ENCODE assay signal across 8 cellular contexts in the genomic region with DNA sequence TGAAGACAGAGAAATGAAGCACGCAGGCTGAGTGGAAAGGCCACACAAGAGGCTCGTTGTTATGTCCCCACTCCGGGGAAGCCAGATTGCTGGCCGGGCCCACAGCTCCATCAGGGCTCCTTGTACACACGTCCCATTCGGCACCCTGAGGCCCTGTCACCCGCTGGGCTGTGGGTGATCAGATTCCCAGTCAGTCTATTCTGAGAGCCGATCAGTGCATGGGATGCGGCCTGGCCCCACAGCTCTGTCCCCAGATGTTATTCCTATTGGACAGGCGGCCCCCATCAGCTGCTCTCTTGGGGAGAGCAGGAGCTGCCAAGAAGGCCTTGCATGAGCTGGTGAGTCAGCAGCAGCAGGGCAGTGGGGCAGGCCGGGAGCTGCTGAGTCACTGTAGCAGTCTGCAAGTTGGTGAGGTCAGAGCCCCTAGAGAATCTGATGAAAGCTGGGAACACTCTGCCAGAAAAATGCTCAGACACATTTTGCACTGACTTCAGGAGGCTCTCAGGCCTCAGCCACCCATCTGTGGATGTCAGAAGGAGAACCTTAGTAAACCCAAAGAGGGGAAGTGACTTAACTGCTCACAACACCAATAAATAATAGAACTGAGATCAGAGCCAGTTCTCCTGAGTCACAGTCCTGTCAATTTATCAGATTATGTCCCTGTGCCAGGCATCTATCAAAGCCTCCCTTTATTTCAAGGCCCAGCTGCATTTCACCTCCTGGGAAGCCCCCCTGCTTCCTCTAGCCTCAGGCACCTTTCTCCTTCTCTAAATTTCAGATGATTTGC. TPM values are rescaled to one million over a fixed set of nuclear protein-coding genes. Genes with fewer than 3 reads are reported as not detected.
DNase-seq lines count a peak whose midpoint lies in the region; ATAC-seq and TF ChIP-seq lines count a peak whose summit lies in the region.

No MANE protein-coding gene starts in this region.

- no peaks in the 10 kb centered on the region for H3K27me3 ChIP-seq in suprapubic skin

- H3K36me3 ChIP-seq in suprapubic skin, result no peaks in the 10 kb centered on the region

- peak; percentile 97 for DNase-seq in Ammon's horn (ENCODE audit: low spot score)
- peak; percentile 78 for DNase-seq in NCI-H1694 (lab: John Stamatoyannopoulos, UW)
- peak; percentile 95 for DNase-seq in epithelial cell of proximal tubule (ENCODE audit: low read depth)
- DNase-seq in midbrain (lab: John Stamatoyannopoulos, UW), result peak; percentile 92
- DNase-seq in suprapubic skin (ENCODE audit: low spot score in 2 of 2), result peak; percentile 95 to 96

- peak; percentile 49 for ATAC-seq in GM21576 (IDR thresholded peaks at IDR 0.05; ENCODE audit: unreplicated experiment)
- no peak for ATAC-seq in GM21515 (IDR thresholded peaks at IDR 0.05; ENCODE audit: unreplicated experiment)

- H3K27ac ChIP-seq in VCaP (peak overlapping the region; percentile 70), suprapubic skin (peak overlapping the region; percentile 93)

- no peaks in the 10 kb centered on the region for H3K9me3 ChIP-seq in suprapubic skin

- TF ChIP-seq CTCF in VCaP (conservative IDR thresholded peaks at IDR 0.05) (no peak), epithelial cell of proximal tubule (conservative IDR thresholded peaks at IDR 0.05; ENCODE audit: low read depth, low read length) (no peak), suprapubic skin (IDR thresholded peaks at IDR 0.05) (no peak)

- no peak for TF ChIP-seq EP300 in suprapubic skin (IDR thresholded peaks at IDR 0.05)

- H3K4me3 ChIP-seq in epithelial cell of proximal tubule (ENCODE audit: low read depth, low read length) (no peak overlapping the region), suprapubic skin (no peak overlapping the region)

- WGBS in suprapubic skin, result 30% methylated on average over 6 of the region's 11 CpGs

- H3K4me1 ChIP-seq in suprapubic skin, result peaks cover 28% of the 10 kb centered on the region

- TF ChIP-seq POLR2A in suprapubic skin (IDR thresholded peaks at IDR 0.05), result no peak

RNA-seq across cellular contexts. Expression of a gene that starts 9.4 kb away (rescaled TPM):
- total RNA-seq in epithelial cell of proximal tubule (444 and 614 TPM in 2 replicates), suprapubic skin (100 to 1,000 TPM; 391 to 548 (median 468) TPM)
